17 cellular contexts compared by ENCODE assay signal in genomic region chr3:188236241-188236640, GRCh38.
"Had no signal": no experiment of that assay in that cellular context is flagged by ENCODE, and none has a peak within 500 bp of the region (broad histone marks: within the 10 kb centered on the region; RNA-seq: fewer than 3 reads in every experiment).

No MANE protein-coding gene starts in this region.

- H3K9me3 ChIP-seq: suprapubic skin, upper lobe of right lung had no signal

- H3K27ac ChIP-seq: hepatocyte, suprapubic skin, upper lobe of right lung had no signal

- H2AFZ ChIP-seq: hepatocyte had no signal

- DNase-seq: activated CD4-positive, alpha-beta T cell treated with anti-CD3 and anti-CD28 coated beads, Interleukin-2, amount 10 ng/mL, durations not matched to agents 7 days and 5 days; activated CD8-positive, alpha-beta memory T cell treated with anti-CD3 and anti-CD28 coated beads for 24 hours; activated gamma-delta T cell treated with Interleukin-2 at 50 U/mL for 16 hours; amniotic stem cell; erythroblast; islet precursor cell; midbrain; posterior cingulate gyrus; retina; stimulated activated CD4-positive, alpha-beta T cell treated with anti-CD3 and anti-CD28 coated beads, Interleukin-15, amount 100 ng/mL, for 24 hours; stimulated activated CD4-positive, alpha-beta T cell treated with anti-CD3 and anti-CD28 coated beads, Interleukin-4, amount 100 ng/mL, for 24 hours; stimulated activated naive CD8-positive, alpha-beta T cell treated with anti-CD3 and anti-CD28 coated beads, Interleukin-15, Interleukin-2, amounts not matched to agents 100 U/mL and 50 U/mL, for 24 hours; upper lobe of right lung had no signal

- ATAC-seq: stimulated activated naive CD8-positive, alpha-beta T cell treated with anti-CD3 and anti-CD28 coated beads, Interleukin-15, Interleukin-2, amounts not matched to agents 100 U/mL and 50 U/mL, for 24 hours; upper lobe of right lung had no signal

- H3K4me3 ChIP-seq: hepatocyte, suprapubic skin, upper lobe of right lung had no signal

- H3K9me3 Mint-ChIP-seq: T-helper 2 cell treated with Interferon-gamma antibody and Interleukin-4, amounts not matched to agents 5 μg/mL and 100 μg/mL, for 36 hours had no signal

- H3K27me3 ChIP-seq: hepatocyte, suprapubic skin, upper lobe of right lung had no signal

- H3K4me3 Mint-ChIP-seq: activated CD4-positive, alpha-beta T cell treated with anti-CD3 and anti-CD28 coated beads, Interleukin-2, amount 10 ng/mL, durations not matched to agents 7 days and 5 days; activated naive CD8-positive, alpha-beta T cell; T-helper 2 cell treated with Interferon-gamma antibody and Interleukin-4, amounts not matched to agents 5 μg/mL and 100 μg/mL, for 36 hours had no signal

- H3K36me3 ChIP-seq: suprapubic skin, upper lobe of right lung had no signal

- H3K4me2 ChIP-seq: hepatocyte had no signal

- H3K27me3 Mint-ChIP-seq: activated CD4-positive, alpha-beta T cell treated with anti-CD3 and anti-CD28 coated beads, Interleukin-2, amount 10 ng/mL, durations not matched to agents 7 days and 5 days; activated naive CD8-positive, alpha-beta T cell had no signal

- H3K27ac Mint-ChIP-seq: activated CD4-positive, alpha-beta T cell treated with anti-CD3 and anti-CD28 coated beads, Interleukin-2, amount 10 ng/mL, durations not matched to agents 7 days and 5 days; T-helper 2 cell treated with Interferon-gamma antibody and Interleukin-4, amounts not matched to agents 5 μg/mL and 100 μg/mL, for 36 hours had no signal
